Comparison of ENCODE assay signal across 12 cellular contexts in the genomic region with DNA sequence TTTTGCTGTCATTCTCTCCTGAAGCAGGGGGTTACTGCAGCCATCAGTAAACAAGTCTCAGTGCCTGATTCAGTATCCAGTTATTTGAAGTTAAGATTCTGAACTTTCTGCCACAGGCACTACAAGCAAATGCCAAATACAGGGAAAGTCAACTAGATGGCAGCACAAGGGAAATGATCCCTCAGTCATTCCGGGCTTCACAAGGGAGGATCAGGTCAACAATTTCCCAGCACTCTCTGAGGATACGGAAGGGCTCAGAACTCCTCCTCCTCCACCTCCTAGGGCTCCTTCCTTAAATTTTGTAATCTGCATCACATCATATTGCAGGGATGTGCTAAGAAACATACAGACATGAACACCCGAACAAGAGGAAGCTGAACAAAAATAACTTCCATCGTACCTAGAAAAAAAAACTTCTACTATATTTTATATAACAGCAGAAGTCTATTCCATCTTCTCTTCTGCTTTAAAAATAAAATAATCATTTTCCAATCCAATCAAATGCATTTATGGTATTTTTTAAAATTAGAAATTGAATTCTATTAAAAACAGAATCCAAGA.
DNase-seq lines count a peak whose midpoint lies in the region; ATAC-seq and TF ChIP-seq lines count a peak whose summit lies in the region.
"Had no signal": no experiment of that assay in that cellular context is flagged by ENCODE, and none has a peak within 500 bp of the region (broad histone marks: within the 10 kb centered on the region; RNA-seq: fewer than 3 reads in every experiment).

No MANE protein-coding gene starts in this region.

- H3K9me3 ChIP-seq in esophagus squamous epithelium, result no peaks in the 10 kb centered on the region

- TF ChIP-seq CTCF in C4-2B (conservative IDR thresholded peaks at IDR 0.05) (peak; percentile 42), LNCaP clone FGC (IDR thresholded peaks at IDR 0.05; ENCODE audit: control insufficient read depth, extremely low read depth, insufficient read depth) (peak; percentile 61), choroid plexus epithelial cell (conservative IDR thresholded peaks at IDR 0.05; ENCODE audit: low read depth, low read length) (peak; percentile 60), esophagus squamous epithelium (IDR thresholded peaks at IDR 0.05) (no peak)

- ATAC-seq in GM18868 (IDR thresholded peaks at IDR 0.05; ENCODE audit: unreplicated experiment), result no peak
- no peak for ATAC-seq in HG03280 (IDR thresholded peaks at IDR 0.05; ENCODE audit: unreplicated experiment)
- ATAC-seq: T-cell had no signal

- peaks cover 0 to 11% (median 10%) of the 10 kb centered on the region in 3 donors for H3K4me1 ChIP-seq in esophagus squamous epithelium

- H3K4me3 ChIP-seq in LNCaP clone FGC (ENCODE audit: low read depth, low read length) (no peak overlapping the region), choroid plexus epithelial cell (ENCODE audit: low read depth, low read length) (no peak overlapping the region), esophagus squamous epithelium (no peak overlapping the region)

- intact Hi-C loops in esophagus squamous epithelium (cut with DNase I), result no loop called here

- no peak for TF ChIP-seq POLR2A in esophagus squamous epithelium (IDR thresholded peaks at IDR 0.05)

- DNase-seq in LNCaP clone FGC (ENCODE audit: low read depth) (no peak), choroid plexus epithelial cell (ENCODE audit: low read depth) (peak; percentile 88), medulla oblongata (ENCODE audit: extremely low spot score) (peak; percentile 58), esophagus squamous epithelium (lab: John Stamatoyannopoulos, UW) (no peak), NCI-H524 treated with DMSO at 0.1 percent for 48 hours (lab: John Stamatoyannopoulos, UW) (no peak)
- DNase-seq: activated naive CD4-positive, alpha-beta T cell treated with anti-CD3 and anti-CD28 coated beads, Interleukin-2, amount 50 U/mL, for 16 hours; Karpas-422; small intestine; T-cell had no signal

- H3K27ac ChIP-seq in C4-2B (no peak overlapping the region), esophagus squamous epithelium (no peak overlapping the region)

- H3K36me3 ChIP-seq in esophagus squamous epithelium, result no peaks in the 10 kb centered on the region

- WGBS in esophagus squamous epithelium, 2 donors, result 46 to 50% methylated on average over 4 of the region's 4 CpGs

- H3K27me3 ChIP-seq in esophagus squamous epithelium, result no peaks in the 10 kb centered on the region

Comparison
In these comparisons a context has a peak if more than half of its experiments do, and no peak if none do; other contexts are left out.
1. CTCF ChIP-seq: peak in C4-2B (single experiment), LNCaP clone FGC (single experiment) and choroid plexus epithelial cell (single experiment); none in esophagus squamous epithelium (0 of 6).
2. DNase-seq: peak in choroid plexus epithelial cell (single experiment) and medulla oblongata (single experiment); none in LNCaP clone FGC (single experiment), esophagus squamous epithelium (single experiment) and NCI-H524 treated with DMSO at 0.1 percent for 48 hours (single experiment).